ENCODE assay signal across 22 cellular contexts in the genomic region with DNA sequence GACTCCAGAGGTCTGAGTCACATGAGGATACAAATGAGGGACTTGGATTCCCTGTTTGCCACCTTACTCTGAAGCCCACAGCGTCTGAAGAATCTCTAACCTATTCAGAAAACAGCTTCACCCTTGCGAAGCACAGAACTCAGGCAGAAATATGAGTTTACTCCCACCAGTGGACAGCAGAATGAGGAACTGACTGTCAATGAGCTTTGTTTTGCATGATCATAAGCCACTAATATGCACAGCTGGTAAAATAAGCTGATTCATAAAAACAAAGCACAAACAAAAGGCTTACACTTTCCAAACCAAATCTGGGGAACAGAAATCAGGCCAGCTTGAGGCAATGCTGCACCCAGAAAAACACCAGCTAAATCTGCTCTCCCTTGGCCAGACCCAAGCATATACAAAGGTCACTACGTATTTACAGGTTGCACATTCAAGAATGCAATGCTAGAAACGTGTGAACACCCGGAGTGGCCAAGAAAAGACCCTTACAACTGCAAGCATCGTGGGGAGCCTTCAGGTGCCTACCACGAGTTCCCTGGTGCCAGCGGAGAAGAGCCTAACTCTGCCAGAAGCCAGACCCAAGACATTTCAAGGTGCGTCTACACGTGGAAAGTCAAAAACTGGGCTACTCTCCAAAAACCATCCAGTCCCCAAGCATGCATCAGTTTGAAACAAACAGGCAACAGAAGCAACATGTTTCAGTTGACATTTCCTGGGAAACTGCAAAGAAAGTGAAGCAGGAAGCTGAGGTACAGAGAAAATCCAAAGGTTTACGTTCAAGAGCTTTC.
DNase-seq lines count a peak whose midpoint lies in the region; ATAC-seq and TF ChIP-seq lines count a peak whose summit lies in the region.
"Had no signal": no experiment of that assay in that cellular context is flagged by ENCODE, and none has a peak within 500 bp of the region (broad histone marks: within the 10 kb centered on the region; RNA-seq: fewer than 3 reads in every experiment).

No MANE protein-coding gene starts in this region.

- H3K4me2 ChIP-seq in BLaER1 treated with 17β-estradiol and CSF1 and Interleukin-3, amounts not matched to agents 10 nM and 100 nM = peak overlapping the region in 9 of 11 experiments; percentile 0 to 94 (median 21); a peak in 10 of 22 replicates
- H3K4me2 ChIP-seq in neural cell (ENCODE audit: low read length) = peak overlapping the region; percentile 36

- no peak for TF ChIP-seq CTCF in neural cell (IDR thresholded peaks at IDR 0.05; ENCODE audit: poor library complexity, severe bottlenecking)

- no peak for ATAC-seq in GM21825 (IDR thresholded peaks at IDR 0.05; ENCODE audit: unreplicated experiment)
- ATAC-seq: CD8-positive, alpha-beta T cell had no signal

- no peaks in the 10 kb centered on the region for H3K9me2 ChIP-seq in neural cell (ENCODE audit: insufficient read depth, low read length)

- H4K20me1 ChIP-seq in BLaER1 treated with 17β-estradiol and CSF1 and Interleukin-3, amounts not matched to agents 10 nM and 100 nM = peaks cover 0 to 93% (median 0%) of the 10 kb centered on the region in 11 experiments; a peak in 7 of 22 replicates
- H4K20me1 ChIP-seq in neural cell (ENCODE audit: insufficient read depth) = no peaks in the 10 kb centered on the region

- peaks cover 11% of the 10 kb centered on the region for H3F3A ChIP-seq in neural cell (ENCODE audit: insufficient read depth, low read length, poor library complexity, severe bottlenecking)

- H3K27ac ChIP-seq in BLaER1 treated with 17β-estradiol and CSF1 and Interleukin-3, amounts not matched to agents 10 nM and 100 nM = peak overlapping the region in 3 of 11 experiments; percentile 11 to 26 (median 24); a peak in 3 of 22 replicates
- peak overlapping the region; percentile 10 for H3K27ac ChIP-seq in cingulate gyrus (ENCODE audit: low read depth, low read length)
- peak overlapping the region; percentile 97 for H3K27ac ChIP-seq in neural cell (ENCODE audit: low read length)
- H3K27ac ChIP-seq: dorsolateral prefrontal cortex, Peyer's patch had no signal

- peak overlapping the region in 1 of 10 experiments; percentile 19; a peak in 1 of 20 replicates for H3K4me3 ChIP-seq in BLaER1 treated with 17β-estradiol and CSF1 and Interleukin-3, amounts not matched to agents 10 nM and 100 nM
- H3K4me3 ChIP-seq in neural cell (ENCODE audit: low read length) = peak overlapping the region; percentile 38
- H3K4me3 ChIP-seq: dorsolateral prefrontal cortex, Peyer's patch, prostate gland had no signal

- H3K79me2 ChIP-seq in neural cell (replicated peaks; ENCODE audit: insufficient read depth, low read length) = peaks cover 77% of the 10 kb centered on the region

- H3K9ac ChIP-seq in BLaER1 treated with 17β-estradiol and CSF1 and Interleukin-3, amounts not matched to agents 10 nM and 100 nM = peak overlapping the region in 1 of 11 experiments; percentile 4; a peak in 1 of 22 replicates
- peak overlapping the region; percentile 75 for H3K9ac ChIP-seq in neural cell (ENCODE audit: low read length)

- H3K27me3 ChIP-seq in BLaER1 treated with 17β-estradiol and CSF1 and Interleukin-3, amounts not matched to agents 10 nM and 100 nM = no peaks in the 10 kb centered on the region
- no peaks in the 10 kb centered on the region for H3K27me3 ChIP-seq in neural cell (ENCODE audit: insufficient read depth, low read depth, low read length)
- H3K27me3 ChIP-seq: dorsolateral prefrontal cortex, Peyer's patch had no signal

- H2AFZ ChIP-seq in neural cell (ENCODE audit: low read depth, low read length) = no peak overlapping the region

- peaks cover 27 to 54% (median 36%) of the 10 kb centered on the region in 10 experiments for H3K4me1 ChIP-seq in BLaER1 treated with 17β-estradiol and CSF1 and Interleukin-3, amounts not matched to agents 10 nM and 100 nM

- TF ChIP-seq RAD21 in neural cell (conservative IDR thresholded peaks at IDR 0.05) = no peak

- TF ChIP-seq EP300 in neural cell (conservative IDR thresholded peaks at IDR 0.05; ENCODE audit: poor library complexity, severe bottlenecking) = no peak

- H3K9me3 ChIP-seq in BLaER1 treated with 17β-estradiol and CSF1 and Interleukin-3, amounts not matched to agents 10 nM and 100 nM (replicated peaks in 1 of 11) = no peaks in the 10 kb centered on the region
- no peaks in the 10 kb centered on the region for H3K9me3 ChIP-seq in neural cell (ENCODE audit: low read length)
- H3K9me3 ChIP-seq: Peyer's patch, prostate gland had no signal

- peaks cover 0 to 27% (median 0%) of the 10 kb centered on the region in 11 experiments; a peak in 2 of 22 replicates for H3K36me3 ChIP-seq in BLaER1 treated with 17β-estradiol and CSF1 and Interleukin-3, amounts not matched to agents 10 nM and 100 nM
- no peaks in the 10 kb centered on the region for H3K36me3 ChIP-seq in neural cell (ENCODE audit: insufficient read depth, low read length)
- H3K36me3 ChIP-seq: Peyer's patch, prostate gland had no signal

- DNase-seq in LHCN-M2 (ENCODE audit: low read depth) (peak; percentile 77), foreskin melanocyte (no peak), DMS79 treated with DMSO at 0.1 percent for 48 hours (lab: John Stamatoyannopoulos, UW) (no peak), COLO829 (ENCODE audit: low spot score) (no peak)
- DNase-seq: activated CD4-positive, alpha-beta T cell treated with anti-CD3 and anti-CD28 coated beads, Interleukin-2, amount 10 ng/mL, durations not matched to agents 7 days and 5 days; activated naive CD4-positive, alpha-beta T cell treated with anti-CD3 and anti-CD28 coated beads for 36 hours; activated T-cell treated with anti-CD3 and anti-CD28 coated beads for 4 hours; CD8-positive, alpha-beta T cell; dorsolateral prefrontal cortex; EL; GOT3; kidney glomerular epithelial cell; NCI-H1048; NCI-H2171; NCI-H82; Peyer's patch; stimulated activated naive CD4-positive, alpha-beta T cell had no signal

TF ChIP-seq in neural cell, 6 proteins besides CTCF, POLR2A, EP300 and RAD21:
- no peak for TF ChIP-seq TAF1 (IDR thresholded peaks at IDR 0.05; ENCODE audit: low read depth)
- no peak for TF ChIP-seq POLR2AphosphoS5 (IDR thresholded peaks at IDR 0.05)
- TF ChIP-seq EZH2 (IDR thresholded peaks at IDR 0.05; ENCODE audit: borderline replicate concordance, insufficient read depth, low read length, poor library complexity, severe bottlenecking) = no peak
- TF ChIP-seq SMC3 (conservative IDR thresholded peaks at IDR 0.05; ENCODE audit: poor library complexity) = no peak
- TF ChIP-seq, protein P1, sequence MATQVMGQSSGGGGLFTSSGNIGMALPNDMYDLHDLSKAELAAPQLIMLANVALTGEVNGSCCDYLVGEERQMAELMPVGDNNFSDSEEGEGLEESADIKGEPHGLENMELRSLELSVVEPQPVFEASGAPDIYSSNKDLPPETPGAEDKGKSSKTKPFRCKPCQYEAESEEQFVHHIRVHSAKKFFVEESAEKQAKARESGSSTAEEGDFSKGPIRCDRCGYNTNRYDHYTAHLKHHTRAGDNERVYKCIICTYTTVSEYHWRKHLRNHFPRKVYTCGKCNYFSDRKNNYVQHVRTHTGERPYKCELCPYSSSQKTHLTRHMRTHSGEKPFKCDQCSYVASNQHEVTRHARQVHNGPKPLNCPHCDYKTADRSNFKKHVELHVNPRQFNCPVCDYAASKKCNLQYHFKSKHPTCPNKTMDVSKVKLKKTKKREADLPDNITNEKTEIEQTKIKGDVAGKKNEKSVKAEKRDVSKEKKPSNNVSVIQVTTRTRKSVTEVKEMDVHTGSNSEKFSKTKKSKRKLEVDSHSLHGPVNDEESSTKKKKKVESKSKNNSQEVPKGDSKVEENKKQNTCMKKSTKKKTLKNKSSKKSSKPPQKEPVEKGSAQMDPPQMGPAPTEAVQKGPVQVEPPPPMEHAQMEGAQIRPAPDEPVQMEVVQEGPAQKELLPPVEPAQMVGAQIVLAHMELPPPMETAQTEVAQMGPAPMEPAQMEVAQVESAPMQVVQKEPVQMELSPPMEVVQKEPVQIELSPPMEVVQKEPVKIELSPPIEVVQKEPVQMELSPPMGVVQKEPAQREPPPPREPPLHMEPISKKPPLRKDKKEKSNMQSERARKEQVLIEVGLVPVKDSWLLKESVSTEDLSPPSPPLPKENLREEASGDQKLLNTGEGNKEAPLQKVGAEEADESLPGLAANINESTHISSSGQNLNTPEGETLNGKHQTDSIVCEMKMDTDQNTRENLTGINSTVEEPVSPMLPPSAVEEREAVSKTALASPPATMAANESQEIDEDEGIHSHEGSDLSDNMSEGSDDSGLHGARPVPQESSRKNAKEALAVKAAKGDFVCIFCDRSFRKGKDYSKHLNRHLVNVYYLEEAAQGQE (IDR thresholded peaks at IDR 0.05; ENCODE audit: borderline replicate concordance) = no peak
- TF ChIP-seq MXI1 (conservative IDR thresholded peaks at IDR 0.05; ENCODE audit: poor library complexity, severe bottlenecking) = no peak
